Comparison of ENCODE assay signal across 8 cellular contexts in genomic region chr6:41503841-41504525, GRCh38. TPM values are rescaled to one million over a fixed set of nuclear protein-coding genes. Genes with fewer than 3 reads are reported as not detected.
A peak's percentile ranks its signal among the peaks of the same experiment; 100 is the strongest.
DNase-seq lines count a peak whose midpoint lies in the region; ATAC-seq and TF ChIP-seq lines count a peak whose summit lies in the region.

No MANE protein-coding gene starts in this region.

- ATAC-seq in T-cell (replicated peaks in 1 of 4), result peak in 1 of 4 experiments; percentile 23
- ATAC-seq in Right ventricle myocardium superior (ENCODE audit: poor library complexity), result peak; percentile 47
- ATAC-seq in GM18858 (IDR thresholded peaks at IDR 0.05; ENCODE audit: unreplicated experiment), result no peak

- H3K27ac Mint-ChIP-seq in MCF 10A (ENCODE audit: low read depth, unreplicated experiment) (no peak overlapping the region), T-cell (no peak overlapping the region)

- H3K4me1 ChIP-seq in breast epithelium, result peaks cover 0 to 7% of the 10 kb centered on the region in 2 donors
- H3K4me1 ChIP-seq in prostate gland (replicated peaks), result peaks cover 2% of the 10 kb centered on the region

- H3K9me3 ChIP-seq in breast epithelium (no peaks in the 10 kb centered on the region), prostate gland (no peaks in the 10 kb centered on the region)

- H3K9me3 Mint-ChIP-seq in MCF 10A (ENCODE audit: unreplicated experiment), result no peaks in the 10 kb centered on the region
- no peaks in the 10 kb centered on the region for H3K9me3 Mint-ChIP-seq in T-cell

- H3K4me1 Mint-ChIP-seq in MCF 10A (ENCODE audit: insufficient read depth, unreplicated experiment) (peaks cover 11% of the 10 kb centered on the region), T-cell (peaks cover 14 to 23% (median 19%) of the 10 kb centered on the region in 3 donors)

- DNase-seq in breast epithelium (ENCODE audit: low spot score in 2 of 2), result peak in 1 of 2 donors; percentile 36
- DNase-seq in MCF 10A (ENCODE audit: unreplicated experiment), result no peak
- no peak for DNase-seq in T-cell
- DNase-seq in Right ventricle myocardium superior, result no peak
- no peak for DNase-seq in prostate gland (ENCODE audit: low spot score)
- DNase-seq in NAMALWA (ENCODE audit: low spot score), result no peak
- DNase-seq in NOMO-1 treated with DMSO at 0.1 percent for 48 hours (lab: John Stamatoyannopoulos, UW; ENCODE audit: unreplicated experiment), result no peak

- intact Hi-C loops in breast epithelium (cut with DNase I; ENCODE audit: low total_unique reads), result no loop called here
- intact Hi-C loops in MCF 10A (cut with micrococcal nuclease), result no loop called here
- intact Hi-C loops in Right ventricle myocardium superior (cut with DNase I), result no loop called here
- intact Hi-C loops in prostate gland (cut with DNase I), result loop anchor here (1.0 kb wide), 1 partner anchor 79 kb away; no protein-coding TSS in a partner anchor

- H3K4me3 Mint-ChIP-seq in MCF 10A (ENCODE audit: unreplicated experiment) (no peak overlapping the region), T-cell (peak overlapping the region; percentile 56 to 70 (median 60))

- WGBS in prostate gland, result 5% methylated on average over 42 of the region's 55 CpGs

- POLR2A ChIA-PET in MCF 10A (lab: Yijun Ruan, JAX), result no interaction called here
- POLR2A ChIA-PET in T-cell (lab: Charles Lee), result interaction anchor here in 1 of 2 donors (0.6 kb wide), 1 partner anchor 250 kb away, joined by 3 read pairs; no protein-coding TSS in a partner anchor

- peak overlapping the region; percentile 34 to 74 (median 51) for H3K4me3 ChIP-seq in breast epithelium
- peak overlapping the region; percentile 28 to 31 for H3K4me3 ChIP-seq in prostate gland

- H3K36me3 Mint-ChIP-seq in MCF 10A (ENCODE audit: insufficient read depth, unreplicated experiment) (no peaks in the 10 kb centered on the region), T-cell (no peaks in the 10 kb centered on the region)

- TF ChIP-seq POLR2A in breast epithelium (IDR thresholded peaks at IDR 0.05), result no peak
- TF ChIP-seq POLR2A in prostate gland (IDR thresholded peaks at IDR 0.05), result no peak

- H3K27ac ChIP-seq in breast epithelium, result peak overlapping the region; percentile 89 to 94
- peak overlapping the region; percentile 47 to 70 for H3K27ac ChIP-seq in prostate gland

- H3K27me3 Mint-ChIP-seq in MCF 10A (ENCODE audit: insufficient read depth, unreplicated experiment) (peaks cover 42% of the 10 kb centered on the region), T-cell (peaks cover 58 to 60% of the 10 kb centered on the region in 2 donors)

- H3K36me3 ChIP-seq in breast epithelium, result no peaks in the 10 kb centered on the region
- no peaks in the 10 kb centered on the region for H3K36me3 ChIP-seq in prostate gland

- TF ChIP-seq CTCF in breast epithelium (IDR thresholded peaks at IDR 0.05) (no peak), MCF 10A (IDR thresholded peaks at IDR 0.05; ENCODE audit: unreplicated experiment) (no peak), prostate gland (IDR thresholded peaks at IDR 0.05) (no peak)

- CTCF ChIA-PET in MCF 10A (lab: Yijun Ruan, JAX) (interaction anchor here (0.7 kb wide), 1 partner anchor 14 kb away, joined by 5 read pairs; no protein-coding TSS in a partner anchor), T-cell (lab: Charles Lee) (no interaction called here)

- no peaks in the 10 kb centered on the region for H3K27me3 ChIP-seq in breast epithelium
- H3K27me3 ChIP-seq in prostate gland (replicated peaks; ENCODE audit: insufficient read depth), result no peaks in the 10 kb centered on the region

- no TSS peak for BruUV-seq in MCF 10A (replicated peaks; lab: Mats Ljungman, UMichigan)

RNA-seq across cellular contexts. Expression of gene FOXP4, which starts 42.2 kb away (rescaled TPM):
- total RNA-seq in breast epithelium (10 to 100 TPM in 1 of 3 donors, 1 to 10 TPM in 2; 5.1 to 11.0 (median 5.6) TPM), MCF 10A (2022) (16.5 and 18.4 TPM in 2 replicates), T-cell (10 to 100 TPM in 1 of 5 donors, 1 to 10 TPM in 4; 4.6 to 10.1 (median 9.5) TPM), Right ventricle myocardium superior (14.4 TPM), prostate gland (10 to 100 TPM; 24.8 to 53.5 TPM)
